Comparison of ENCODE assay signal across 24 cellular contexts in the genomic region with DNA sequence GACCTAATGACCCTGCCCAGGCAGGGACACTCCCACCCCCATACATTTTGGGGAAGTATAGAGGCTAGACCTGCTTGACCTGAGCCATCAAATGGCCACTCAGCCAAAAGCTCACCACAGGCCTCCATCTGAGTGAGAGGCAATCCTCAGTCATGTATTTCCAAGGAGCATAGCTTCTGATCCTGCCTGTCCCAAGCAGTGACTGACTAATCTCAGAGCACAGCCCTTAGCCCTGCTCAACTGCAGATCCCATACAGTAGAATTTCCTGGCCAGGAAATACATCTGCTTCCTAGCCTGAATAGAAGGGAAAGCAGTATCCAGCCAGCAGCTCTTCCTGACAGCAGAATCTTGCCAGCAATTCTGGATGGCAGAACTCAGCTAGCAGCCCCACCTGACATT.
DNase-seq lines count a peak whose midpoint lies in the region; FAIRE-seq and TF ChIP-seq lines count a peak whose summit lies in the region.
"Had no signal": no experiment of that assay in that cellular context is flagged by ENCODE, and none has a peak within 500 bp of the region (broad histone marks: within the 10 kb centered on the region; RNA-seq: fewer than 3 reads in every experiment).

No MANE protein-coding gene starts in this region.

- H3K36me3 ChIP-seq in H1 (ENCODE audit: control insufficient read depth in 2 of 4, insufficient read depth in 4 of 4, low read length in 3 of 4) (no peaks in the 10 kb centered on the region), mesendoderm (ENCODE audit: control insufficient read depth, insufficient read depth, low read length) (no peaks in the 10 kb centered on the region)
- H3K36me3 ChIP-seq: BLaER1 had no signal

- DNase-seq in HT1080 (ENCODE audit: low read depth) (peak; percentile 8), NCI-H69 (lab: John Stamatoyannopoulos, UW) (peak; percentile 58), H1 (ENCODE audit: low read depth in 1 of 2, low spot score in 2 of 2) (no peak), mesendoderm (peak; percentile 9), NCI-H446 (lab: John Stamatoyannopoulos, UW) (no peak), DMS79 (lab: John Stamatoyannopoulos, UW) (no peak), NCI-H226 (no peak)
- DNase-seq in activated naive CD4-positive, alpha-beta T cell (lab: John Stamatoyannopoulos, UW), result no peak
- DNase-seq: Caco-2; DMS 273 treated with DMSO at 0.1 percent for 48 hours; GDM1; KG1; NCI-H1105; NCI-H146; NCI-H2029 treated with DMSO at 0.1 percent for 48 hours; NCI-H2171 treated with DMSO at 0.1 percent for 48 hours; NCI-H510A; NCI-H774; NK-92 treated with Interleukin-12 subunit alpha and Interleukin-12 subunit beta, amount 100 ng/mL, for 24 hours; SIG-M5; SK-N-SH had no signal

- H2BK12ac ChIP-seq in H1 (ENCODE audit: low read depth, low read length), result no peak overlapping the region

- H3K27me3 ChIP-seq in H1 (replicated peaks in 1 of 4; ENCODE audit: control insufficient read depth in 3 of 4, extremely low read depth in 1 of 4, insufficient read depth in 3 of 4, low read length in 3 of 4), result no peaks in the 10 kb centered on the region
- H3K27me3 ChIP-seq in mesendoderm (ENCODE audit: insufficient read depth, low read length, poor library complexity), result no peaks in the 10 kb centered on the region
- H3K27me3 ChIP-seq: BLaER1 had no signal

- no peaks in the 10 kb centered on the region for H3K79me1 ChIP-seq in H1 (ENCODE audit: low read depth, low read length)
- H3K79me1 ChIP-seq in mesendoderm (ENCODE audit: low read length), result no peaks in the 10 kb centered on the region

- no peaks in the 10 kb centered on the region for H3K23me2 ChIP-seq in H1 (ENCODE audit: low read depth, low read length)

- H2BK120ac ChIP-seq in H1 (replicated peaks; ENCODE audit: low read depth, low read length), result no peak overlapping the region
- H2BK120ac ChIP-seq in mesendoderm (ENCODE audit: low read depth, low read length), result no peak overlapping the region

- TF ChIP-seq POLR2A in H1 (IDR thresholded peaks at IDR 0.05; ENCODE audit: control extremely low read depth in 1 of 2, low read depth in 2 of 2, low read length in 2 of 2), result no peak

- H2BK5ac ChIP-seq in H1 (ENCODE audit: low read depth, low read length) (no peak overlapping the region), mesendoderm (ENCODE audit: low read length) (no peak overlapping the region)

- H3K18ac ChIP-seq in H1 (ENCODE audit: extremely low read depth, low read length) (no peak overlapping the region; the same call in 1 of the 2 replicates), mesendoderm (ENCODE audit: low read length) (no peak overlapping the region)

- peak overlapping the region; percentile 27; the same call in 1 of the 2 replicates for H2AFZ ChIP-seq in H1 (ENCODE audit: low read length)

- H3K79me2 ChIP-seq in H1 (ENCODE audit: control insufficient read depth in 1 of 2, insufficient read depth in 2 of 2, low read length in 2 of 2) (no peaks in the 10 kb centered on the region), mesendoderm (ENCODE audit: control insufficient read depth, insufficient read depth, low read length) (no peaks in the 10 kb centered on the region)

- peaks cover 0 to 3% (median 0%) of the 10 kb centered on the region in 4 experiments; a peak in 1 of 7 replicates for H3K4me1 ChIP-seq in H1 (replicated peaks in 1 of 4; ENCODE audit: control insufficient read depth in 3 of 4, insufficient read depth in 4 of 4, low read length in 3 of 4)
- no peaks in the 10 kb centered on the region for H3K4me1 ChIP-seq in mesendoderm (ENCODE audit: control insufficient read depth, low read depth, low read length)
- H3K4me1 ChIP-seq: BLaER1, Caco-2 had no signal

- H3K23ac ChIP-seq in H1 (ENCODE audit: insufficient read length) (no peak overlapping the region), mesendoderm (ENCODE audit: low read length) (no peak overlapping the region)

- no peak overlapping the region for H3K14ac ChIP-seq in H1 (ENCODE audit: insufficient read length)

- no peak overlapping the region for H3K56ac ChIP-seq in H1 (replicated peaks; ENCODE audit: insufficient read length, low read depth, low read length)
- peak overlapping the region; percentile 39 for H3K56ac ChIP-seq in mesendoderm (ENCODE audit: low read length)

- no peak overlapping the region for H2BK20ac ChIP-seq in H1 (ENCODE audit: low read length)

- H3K4me3 ChIP-seq in H1 (ENCODE audit: extremely low read depth in 1 of 4, insufficient read depth in 2 of 4, low read depth in 3 of 4, low read length in 4 of 4) (no peak overlapping the region), mesendoderm (ENCODE audit: low read length) (no peak overlapping the region)
- H3K4me3 ChIP-seq: BLaER1 had no signal

- FAIRE-seq in H1 (lab: Jason Lieb, UNC), result no peak
- FAIRE-seq: GM18507, HepG2 had no signal

- no peak overlapping the region; a peak in 1 of 7 replicates for H3K9ac ChIP-seq in H1 (replicated peaks in 1 of 4; ENCODE audit: extremely low read depth in 1 of 4, low read depth in 3 of 4, low read length in 3 of 4)
- no peak overlapping the region for H3K9ac ChIP-seq in mesendoderm (ENCODE audit: low read length)
- H3K9ac ChIP-seq: BLaER1, SK-N-SH had no signal

- H2AK5ac ChIP-seq in H1 (ENCODE audit: low read depth, low read length) (no peak overlapping the region), mesendoderm (ENCODE audit: low read length) (no peak overlapping the region)

- H3K4me2 ChIP-seq in H1 (ENCODE audit: insufficient read depth in 1 of 2, low read depth in 2 of 2, low read length in 2 of 2) (no peak overlapping the region), mesendoderm (ENCODE audit: low read length) (no peak overlapping the region)
- H3K4me2 ChIP-seq: BLaER1, SK-N-SH had no signal

- no peak overlapping the region for H4K5ac ChIP-seq in H1 (ENCODE audit: insufficient read length, low read depth, low read length)
- no peak overlapping the region for H4K5ac ChIP-seq in mesendoderm (ENCODE audit: low read length)

- CTCF ChIA-PET in H1 (lab: Charles Lee; ENCODE audit: partially characterized antibody), result interaction anchor here (0.5 to 1.7 kb wide), 7 partner anchors 9 to 82 kb away, joined by 3 to 5 read pairs (median 3); no protein-coding TSS in a partner anchor

- no peak overlapping the region for H4K91ac ChIP-seq in H1 (replicated peaks; ENCODE audit: insufficient read length, low read length)

- no peak for TF ChIP-seq EP300 in H1 (IDR thresholded peaks at IDR 0.05; ENCODE audit: borderline replicate concordance in 1 of 2, low read depth in 2 of 2, low read length in 2 of 2)

- no peak overlapping the region for H4K8ac ChIP-seq in H1 (ENCODE audit: extremely low read depth, insufficient read depth, low read length)
- no peak overlapping the region for H4K8ac ChIP-seq in mesendoderm (ENCODE audit: low read depth, low read length)

- H4K20me1 ChIP-seq in H1 (replicated peaks in 1 of 2; ENCODE audit: control insufficient read depth in 1 of 2, insufficient read depth in 2 of 2, low read length in 2 of 2), result no peaks in the 10 kb centered on the region
- H4K20me1 ChIP-seq: BLaER1 had no signal

- H3K4ac ChIP-seq in H1 (replicated peaks; ENCODE audit: insufficient read length, low read depth, low read length), result no peak overlapping the region
- H3K4ac ChIP-seq in mesendoderm (ENCODE audit: low read depth, low read length), result no peak overlapping the region

- TF ChIP-seq RAD21 in H1 (IDR thresholded peaks at IDR 0.05 in 1 of 2, conservative IDR thresholded peaks at IDR 0.05 in 1 of 2; ENCODE audit: low read depth in 2 of 2, low read length in 2 of 2), result no peak

- POLR2A ChIA-PET in H1 (lab: Charles Lee; ENCODE audit: partially characterized antibody), result no interaction called here

- H3K9me3 ChIP-seq in H1 (ENCODE audit: insufficient read depth in 2 of 2, low read depth in 1 of 2, low read length in 1 of 2), result no peaks in the 10 kb centered on the region
- H3K9me3 ChIP-seq: Caco-2, SK-N-SH had no signal

- H2BK15ac ChIP-seq in H1 (ENCODE audit: low read length) (no peak overlapping the region), mesendoderm (replicated peaks; ENCODE audit: low read depth) (no peak overlapping the region)

- no peak for TF ChIP-seq CTCF in H1 (IDR thresholded peaks at IDR 0.05; ENCODE audit: control extremely low read depth in 1 of 3, insufficient read depth in 1 of 3, low read depth in 1 of 3, low read length in 3 of 3)

- H3K27ac ChIP-seq in H1 (ENCODE audit: low read depth, low read length) (no peak overlapping the region), mesendoderm (ENCODE audit: low read depth, low read length) (no peak overlapping the region)
- H3K27ac ChIP-seq: BLaER1 had no signal

TF ChIP-seq in H1, 55 proteins besides CTCF, POLR2A, EP300 and RAD21:
- TF ChIP-seq GABPA (IDR thresholded peaks at IDR 0.05; ENCODE audit: borderline replicate concordance, insufficient read depth, low read length), result no peak

Comparison
In these comparisons a context has a peak if more than half of its experiments do, and no peak if none do; other contexts are left out.
1. DNase-seq: peak in HT1080 (single experiment), NCI-H69 (single experiment) and mesendoderm (single experiment); none in H1 (0 of 2), NCI-H446 (0 of 2), DMS79 (single experiment), activated naive CD4-positive, alpha-beta T cell (0 of 4) and NCI-H226 (single experiment).